30 cellular contexts compared by ENCODE assay signal in the genomic region with DNA sequence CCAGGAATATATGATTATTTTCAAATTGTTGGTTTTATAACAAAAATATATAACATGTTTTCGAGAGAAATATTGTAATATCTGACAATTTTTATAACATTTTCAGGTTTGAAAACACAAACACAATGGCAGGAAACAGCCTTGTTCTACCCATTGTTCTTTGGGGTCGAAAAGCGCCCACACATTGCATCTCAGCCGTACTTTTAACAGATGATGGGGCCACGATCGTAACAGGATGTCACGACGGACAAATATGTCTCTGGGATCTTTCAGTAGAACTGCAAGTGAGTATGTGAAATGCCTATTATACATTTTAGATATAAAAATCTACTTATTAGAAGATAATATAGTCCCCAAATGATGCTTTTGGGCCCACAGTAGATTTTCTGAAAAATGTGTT.
"Had no signal": no experiment of that assay in that cellular context is flagged by ENCODE, and none has a peak within 500 bp of the region (broad histone marks: within the 10 kb centered on the region; RNA-seq: fewer than 3 reads in every experiment).

No MANE protein-coding gene starts in this region.

- DNase-seq: hypothalamus; immature natural killer cell; kidney; left colon; left lung; midbrain; mucosa of descending colon; naive thymus-derived CD4-positive, alpha-beta T cell; nucleus accumbens; pancreas; posterior cingulate gyrus; right lobe of liver; stimulated activated CD4-positive, alpha-beta T cell treated with anti-CD3 and anti-CD28 coated beads, Interleukin-1b, Interleukin-23, amount 100 ng/mL, for 48 hours; stimulated activated CD4-positive, alpha-beta T cell treated with anti-CD3 and anti-CD28 coated beads, Interleukin-2, amount 100 ng/mL, for 48 hours; stimulated activated CD4-positive, alpha-beta T cell treated with anti-CD3 and anti-CD28 coated beads, Interleukin-4, amount 100 ng/mL, for 4 hours; stimulated activated CD8-positive, alpha-beta memory T cell treated with anti-CD3 and anti-CD28 coated beads, Interleukin-4, amount 100 ng/mL, for 48 hours; stimulated activated naive CD4-positive, alpha-beta T cell treated with Interleukin-2 at 50 U/mL for 16 hours; stimulated activated naive CD8-positive, alpha-beta T cell treated with anti-CD3 and anti-CD28 coated beads, Interleukin-15, amount 100 ng/mL, for 72 hours; substantia nigra; uterus had no signal

- H3K4me2 ChIP-seq: smooth muscle cell had no signal

- H3K27ac Mint-ChIP-seq: memory B cell; nephron; stimulated activated memory B cell treated with anti-CD40 and anti-IgM and Interleukin-4, amounts not matched to agents 10 μg/mL and 1 μg/mL and 100 μg/mL, for 72 hours; stimulated activated naive CD8-positive, alpha-beta T cell treated with anti-CD3 and anti-CD28 coated beads, Interleukin-15, amount 100 ng/mL, for 72 hours; type B pancreatic cell had no signal

- H3K9me3 Mint-ChIP-seq: immature natural killer cell; memory B cell; nephron; neural crest cell; stimulated activated memory B cell treated with anti-CD40 and anti-IgM and Interleukin-4, amounts not matched to agents 10 μg/mL and 1 μg/mL and 100 μg/mL, for 72 hours; stimulated activated naive CD8-positive, alpha-beta T cell treated with anti-CD3 and anti-CD28 coated beads, Interleukin-15, amount 100 ng/mL, for 72 hours; type B pancreatic cell had no signal

- H3K9me3 ChIP-seq: left lung, mucosa of descending colon, pancreas, prostate gland, right lobe of liver, tibial nerve, uterus had no signal

- H3K27ac ChIP-seq: left lung, pancreas, prostate gland, right lobe of liver, tibial nerve, uterus had no signal

- H3K27me3 Mint-ChIP-seq: memory B cell; naive thymus-derived CD4-positive, alpha-beta T cell; stimulated activated memory B cell treated with anti-CD40 and anti-IgM and Interleukin-4, amounts not matched to agents 10 μg/mL and 1 μg/mL and 100 μg/mL, for 72 hours; stimulated activated naive CD8-positive, alpha-beta T cell treated with anti-CD3 and anti-CD28 coated beads, Interleukin-15, amount 100 ng/mL, for 72 hours; type B pancreatic cell had no signal

- H3K4me1 ChIP-seq: left lung, prostate gland, tibial nerve, uterus had no signal

- H3K4me3 ChIP-seq: left lung, lung, mucosa of descending colon, pancreas, prostate gland, right lobe of liver, smooth muscle cell, tibial nerve, uterus had no signal

- ATAC-seq: left colon; left lung; mucosa of descending colon; naive thymus-derived CD4-positive, alpha-beta T cell; pancreas; stimulated activated memory B cell treated with anti-CD40 and anti-IgM and Interleukin-4, amounts not matched to agents 10 μg/mL and 1 μg/mL and 100 μg/mL, for 72 hours; stimulated activated naive CD8-positive, alpha-beta T cell treated with anti-CD3 and anti-CD28 coated beads, Interleukin-15, amount 100 ng/mL, for 72 hours had no signal

- H3K4me1 Mint-ChIP-seq: nephron had no signal

- H3K4me3 Mint-ChIP-seq: memory B cell; nephron; neural crest cell; stimulated activated memory B cell treated with anti-CD40 and anti-IgM and Interleukin-4, amounts not matched to agents 10 μg/mL and 1 μg/mL and 100 μg/mL, for 72 hours; stimulated activated naive CD8-positive, alpha-beta T cell treated with anti-CD3 and anti-CD28 coated beads, Interleukin-15, amount 100 ng/mL, for 72 hours; type B pancreatic cell had no signal

- H3K27me3 ChIP-seq: left lung, pancreas, right lobe of liver, tibial nerve, uterus had no signal

- FAIRE-seq: islet of Langerhans, kidney, pancreas had no signal

- H3K36me3 ChIP-seq: pancreas, prostate gland, uterus had no signal
